Comparison of ENCODE assay signal across 20 cellular contexts in genomic region chr12:31207799-31208465, GRCh38.
DNase-seq lines count a peak whose midpoint lies in the region; ATAC-seq and TF ChIP-seq lines count a peak whose summit lies in the region.
"Had no signal": no experiment of that assay in that cellular context is flagged by ENCODE, and none has a peak within 500 bp of the region (broad histone marks: within the 10 kb centered on the region; RNA-seq: fewer than 3 reads in every experiment).

No MANE protein-coding gene starts in this region.

- ATAC-seq in activated T-helper 17 cell treated with anti-CD3 and anti-CD28 coated beads, Interleukin-2, amount 50 U/mL, for 72 hours (replicated peaks), result peak; percentile 42
- ATAC-seq in esophagus mucosa, result peak; percentile 57
- ATAC-seq: HCT116 had no signal

- no peaks in the 10 kb centered on the region for H3K27me3 Mint-ChIP-seq in MCF 10A (ENCODE audit: insufficient read depth, unreplicated experiment)
- peaks cover 13% of the 10 kb centered on the region for H3K27me3 Mint-ChIP-seq in activated T-helper 17 cell treated with anti-CD3 and anti-CD28 coated beads, Interleukin-2, amount 50 U/mL, for 72 hours
- peaks cover 2% of the 10 kb centered on the region for H3K27me3 Mint-ChIP-seq in mesothelial cell of epicardium (ENCODE audit: low read depth)

- no TSS peak for BruUV-seq in MCF 10A (replicated peaks; lab: Mats Ljungman, UMichigan)

- no peak for TF ChIP-seq POLR2A in breast epithelium (IDR thresholded peaks at IDR 0.05)

- H3K27me3 ChIP-seq in breast epithelium (no peaks in the 10 kb centered on the region), right atrium auricular region (no peaks in the 10 kb centered on the region)

- H3K4me3 ChIP-seq in breast epithelium (no peak overlapping the region), right atrium auricular region (no peak overlapping the region)

- intact Hi-C loops in MCF 10A (cut with micrococcal nuclease) (no loop called here), breast epithelium (cut with DNase I; ENCODE audit: low total_unique reads) (no loop called here)

- no peak overlapping the region for H3K27ac ChIP-seq in breast epithelium
- no peak overlapping the region for H3K27ac ChIP-seq in right atrium auricular region
- H3K27ac ChIP-seq: C4-2B had no signal

- H3K27ac Mint-ChIP-seq in MCF 10A (ENCODE audit: low read depth, unreplicated experiment) (peak overlapping the region; percentile 37), mesothelial cell of epicardium (no peak overlapping the region)
- no peak overlapping the region for H3K27ac Mint-ChIP-seq in activated T-helper 17 cell treated with anti-CD3 and anti-CD28 coated beads, Interleukin-2, amount 50 U/mL, for 72 hours
- H3K27ac Mint-ChIP-seq: CD8-positive, alpha-beta memory T cell had no signal

- H3K4me1 ChIP-seq in breast epithelium (peaks cover 0 to 4% of the 10 kb centered on the region in 2 donors), right atrium auricular region (no peaks in the 10 kb centered on the region)

- H3K36me3 Mint-ChIP-seq in MCF 10A (ENCODE audit: insufficient read depth, unreplicated experiment) (no peaks in the 10 kb centered on the region), mesothelial cell of epicardium (no peaks in the 10 kb centered on the region)
- H3K36me3 Mint-ChIP-seq in activated T-helper 17 cell treated with anti-CD3 and anti-CD28 coated beads, Interleukin-2, amount 50 U/mL, for 72 hours (ENCODE audit: low read depth), result no peaks in the 10 kb centered on the region
- H3K36me3 Mint-ChIP-seq: CD8-positive, alpha-beta memory T cell had no signal

- DNase-seq in MCF 10A (ENCODE audit: unreplicated experiment) (peak; percentile 33), breast epithelium (ENCODE audit: low spot score in 2 of 2) (no peak), right atrium auricular region (ENCODE audit: low spot score) (no peak), NCI-H510A treated with DMSO at 0.1 percent for 48 hours (lab: John Stamatoyannopoulos, UW) (no peak), NCI-H2196 (lab: John Stamatoyannopoulos, UW; ENCODE audit: unreplicated experiment) (no peak), mesothelial cell of epicardium (ENCODE audit: low spot score in 2 of 2, unreplicated experiment in 2 of 2) (no peak)
- DNase-seq: CD8-positive, alpha-beta memory T cell; GDM1; KBM-7; NCI-H1092 treated with DMSO at 0.1 percent for 48 hours; NCI-H1436 treated with DMSO at 0.1 percent for 48 hours; NCI-H1930; NCI-H226; NCI-H524; NCI-H82; SHP77 had no signal

- no peak overlapping the region for H3K4me3 Mint-ChIP-seq in MCF 10A (ENCODE audit: unreplicated experiment)
- H3K4me3 Mint-ChIP-seq in activated T-helper 17 cell treated with anti-CD3 and anti-CD28 coated beads, Interleukin-2, amount 50 U/mL, for 72 hours, result no peak overlapping the region
- H3K4me3 Mint-ChIP-seq in mesothelial cell of epicardium, result no peak overlapping the region
- H3K4me3 Mint-ChIP-seq: CD8-positive, alpha-beta memory T cell had no signal

- POLR2A ChIA-PET in MCF 10A (lab: Yijun Ruan, JAX), result no interaction called here

- H3K4me1 Mint-ChIP-seq in MCF 10A (ENCODE audit: insufficient read depth, unreplicated experiment) (peaks cover 36% of the 10 kb centered on the region), mesothelial cell of epicardium (peaks cover 18% of the 10 kb centered on the region)
- peaks cover 4% of the 10 kb centered on the region for H3K4me1 Mint-ChIP-seq in activated T-helper 17 cell treated with anti-CD3 and anti-CD28 coated beads, Interleukin-2, amount 50 U/mL, for 72 hours

- no peak for TF ChIP-seq CTCF in MCF 10A (IDR thresholded peaks at IDR 0.05; ENCODE audit: unreplicated experiment)
- TF ChIP-seq CTCF in breast epithelium (IDR thresholded peaks at IDR 0.05), result no peak
- no peak for TF ChIP-seq CTCF in right atrium auricular region (IDR thresholded peaks at IDR 0.05)
- no peak for TF ChIP-seq CTCF in mesothelial cell of epicardium (IDR thresholded peaks at IDR 0.05; ENCODE audit: unreplicated experiment)

- H3K9me3 Mint-ChIP-seq in MCF 10A (ENCODE audit: unreplicated experiment), result no peaks in the 10 kb centered on the region
- H3K9me3 Mint-ChIP-seq in activated T-helper 17 cell treated with anti-CD3 and anti-CD28 coated beads, Interleukin-2, amount 50 U/mL, for 72 hours, result no peaks in the 10 kb centered on the region
- H3K9me3 Mint-ChIP-seq in mesothelial cell of epicardium, result peaks cover 4% of the 10 kb centered on the region

- no peaks in the 10 kb centered on the region for H3K9me3 ChIP-seq in breast epithelium
- H3K9me3 ChIP-seq in right atrium auricular region, result no peaks in the 10 kb centered on the region

- CTCF ChIA-PET in MCF 10A (lab: Yijun Ruan, JAX), result interaction anchor here (0.8 to 1.2 kb wide), 3 partner anchors 30 to 64 kb away, joined by 3 to 6 read pairs (median 4); no protein-coding TSS in a partner anchor

- H3K36me3 ChIP-seq in breast epithelium (no peaks in the 10 kb centered on the region), right atrium auricular region (no peaks in the 10 kb centered on the region)
